Comparison of ENCODE assay signal across 9 cellular contexts in genomic region chr4:89109841-89110540, GRCh38. TPM values are rescaled to one million over a fixed set of nuclear protein-coding genes. Genes with fewer than 3 reads are reported as not detected.
DNase-seq lines count a peak whose midpoint lies in the region; ATAC-seq, FAIRE-seq and TF ChIP-seq lines count a peak whose summit lies in the region.
"Had no signal": no experiment of that assay in that cellular context is flagged by ENCODE, and none has a peak within 500 bp of the region (broad histone marks: within the 10 kb centered on the region; RNA-seq: fewer than 3 reads in every experiment).

No MANE protein-coding gene starts in this region.

- H3K27ac Mint-ChIP-seq in stimulated activated naive CD8-positive, alpha-beta T cell treated with anti-CD3 and anti-CD28 coated beads, Interleukin-15, Interleukin-2, amounts not matched to agents 100 ng/mL and 50 ng/mL, for 24 hours = peak overlapping the region; percentile 83
- peak overlapping the region in 5 of 6 donors; percentile 64 to 90 (median 88) for H3K27ac Mint-ChIP-seq in naive B cell

- peaks cover 20% of the 10 kb centered on the region for H3K27me3 Mint-ChIP-seq in stimulated activated naive CD8-positive, alpha-beta T cell treated with anti-CD3 and anti-CD28 coated beads, Interleukin-15, Interleukin-2, amounts not matched to agents 100 ng/mL and 50 ng/mL, for 24 hours
- peaks cover 0 to 18% (median 16%) of the 10 kb centered on the region in 3 donors for H3K27me3 Mint-ChIP-seq in naive B cell

- ATAC-seq in stimulated activated naive CD8-positive, alpha-beta T cell treated with anti-CD3 and anti-CD28 coated beads, Interleukin-15, Interleukin-2, amounts not matched to agents 100 U/mL and 50 U/mL, for 24 hours = no peak
- no peak for ATAC-seq in naive B cell (ENCODE audit: low read depth in 2 of 2)

- peaks cover 29% of the 10 kb centered on the region for H3K4me1 Mint-ChIP-seq in stimulated activated naive CD8-positive, alpha-beta T cell treated with anti-CD3 and anti-CD28 coated beads, Interleukin-15, Interleukin-2, amounts not matched to agents 100 ng/mL and 50 ng/mL, for 24 hours (ENCODE audit: low read depth)
- H3K4me1 Mint-ChIP-seq in naive B cell = peaks cover 19 to 29% (median 20%) of the 10 kb centered on the region in 3 donors

- no peaks in the 10 kb centered on the region for H3K9me3 ChIP-seq in duodenal mucosa (ENCODE audit: control insufficient read depth in 1 of 2, low read length in 2 of 2)

- peaks cover 19% of the 10 kb centered on the region for H3K9me3 Mint-ChIP-seq in stimulated activated naive CD8-positive, alpha-beta T cell treated with anti-CD3 and anti-CD28 coated beads, Interleukin-15, Interleukin-2, amounts not matched to agents 100 ng/mL and 50 ng/mL, for 24 hours
- peaks cover 0 to 10% (median 3%) of the 10 kb centered on the region in 7 donors for H3K9me3 Mint-ChIP-seq in naive B cell

- H3K36me3 ChIP-seq in duodenal mucosa (ENCODE audit: control insufficient read depth in 1 of 2, insufficient read depth in 2 of 2, low read length in 2 of 2) = no peaks in the 10 kb centered on the region

- H3K4me3 ChIP-seq in duodenal mucosa (ENCODE audit: low read depth in 1 of 2, low read length in 2 of 2) = peak overlapping the region; percentile 70 to 82

- no peak for TF ChIP-seq POLR2A in GM12891 (IDR thresholded peaks at IDR 0.05; ENCODE audit: low read depth, low read length)

- H3K4me3 Mint-ChIP-seq in stimulated activated naive CD8-positive, alpha-beta T cell treated with anti-CD3 and anti-CD28 coated beads, Interleukin-15, Interleukin-2, amounts not matched to agents 100 ng/mL and 50 ng/mL, for 24 hours = peak overlapping the region; percentile 85
- peak overlapping the region; percentile 85 to 95 (median 92) for H3K4me3 Mint-ChIP-seq in naive B cell

- no peak for FAIRE-seq in GM12891 (lab: Jason Lieb, UNC)

- H3K27ac ChIP-seq in duodenal mucosa (ENCODE audit: low read depth, low read length) = no peak overlapping the region

- DNase-seq in stimulated activated naive CD8-positive, alpha-beta T cell treated with anti-CD3 and anti-CD28 coated beads, Interleukin-15, Interleukin-2, amounts not matched to agents 100 U/mL and 50 U/mL, for 24 hours = no peak
- DNase-seq in naive B cell = no peak
- DNase-seq in NCI-H1436 treated with DMSO at 0.1 percent for 48 hours (lab: John Stamatoyannopoulos, UW) = no peak
- DNase-seq in DMS114 treated with DMSO at 0.1 percent for 48 hours (lab: John Stamatoyannopoulos, UW; ENCODE audit: unreplicated experiment) = no peak
- DNase-seq in NOMO-1 treated with DMSO at 0.1 percent for 48 hours (lab: John Stamatoyannopoulos, UW; ENCODE audit: unreplicated experiment) = no peak
- no peak for DNase-seq in GM12891 (ENCODE audit: insufficient read length, low spot score)
- DNase-seq: activated CD4-positive, alpha-beta T cell treated with anti-CD3 and anti-CD28 coated beads for 4 hours had no signal

- H3K9ac ChIP-seq in duodenal mucosa (ENCODE audit: low read depth in 1 of 2, low read length in 2 of 2) = peak overlapping the region; percentile 67 to 71

- H3K4me1 ChIP-seq in duodenal mucosa (ENCODE audit: control insufficient read depth in 1 of 2, insufficient read depth in 2 of 2, low read length in 2 of 2) = peaks cover 15 to 21% of the 10 kb centered on the region in 2 donors

- H3K36me3 Mint-ChIP-seq in stimulated activated naive CD8-positive, alpha-beta T cell treated with anti-CD3 and anti-CD28 coated beads, Interleukin-15, Interleukin-2, amounts not matched to agents 100 ng/mL and 50 ng/mL, for 24 hours (ENCODE audit: low read depth) = peaks cover 17% of the 10 kb centered on the region
- H3K36me3 Mint-ChIP-seq in naive B cell = peaks cover 0 to 18% of the 10 kb centered on the region in 2 donors

- H3K27me3 ChIP-seq in duodenal mucosa (ENCODE audit: control insufficient read depth in 1 of 2, insufficient read depth in 2 of 2, low read length in 2 of 2) = peaks cover 0 to 5% of the 10 kb centered on the region in 2 donors

TF ChIP-seq in GM12891, 5 proteins besides CTCF, POLR2A, EP300 and RAD21:
- TF ChIP-seq TAF1 (IDR thresholded peaks at IDR 0.05; ENCODE audit: low read depth, low read length) = no peak
- no peak for TF ChIP-seq POU2F2 (IDR thresholded peaks at IDR 0.05; ENCODE audit: low read depth, low read length)
- TF ChIP-seq POLR2AphosphoS5 (IDR thresholded peaks at IDR 0.05; ENCODE audit: low read depth, low read length) = no peak
- no peak for TF ChIP-seq PAX5 (IDR thresholded peaks at IDR 0.05; ENCODE audit: insufficient read depth, low read length, severe bottlenecking)
- TF ChIP-seq SPI1 (IDR thresholded peaks at IDR 0.05; ENCODE audit: low read depth, low read length) = no peak

RNA-seq across cellular contexts. Expression of gene TIGD2, which starts 1.3 kb away (rescaled TPM):
- 1 to 10 TPM; 5.3 to 8.1 (median 5.9) TPM for polyA plus RNA-seq in naive B cell (ENCODE audit: low read depth in 6 of 6)
- polyA plus RNA-seq in GM12891 (2012; ENCODE audit: low read depth, missing spikeins) = 1.8 TPM

RNA-seq across cellular contexts. Expression of gene FAM13A, which starts 53.0 kb away (rescaled TPM):
- polyA plus RNA-seq in naive B cell (ENCODE audit: low read depth in 6 of 6) = 1 to 10 TPM in 1 of 6 donors, under 1 TPM in 5; 0.41 to 1.8 (median 0.61) TPM
- polyA plus RNA-seq in GM12891 (2012; ENCODE audit: low read depth, missing spikeins) = 1.8 TPM
